Comparison of ENCODE assay signal across 8 cellular contexts in genomic region chr12:68317047-68317667, GRCh38. TPM values are rescaled to one million over a fixed set of nuclear protein-coding genes. Genes with fewer than 3 reads are reported as not detected.
DNase-seq lines count a peak whose midpoint lies in the region; ATAC-seq and TF ChIP-seq lines count a peak whose summit lies in the region.

No MANE protein-coding gene starts in this region.

- H3K4me1 ChIP-seq in heart left ventricle (peaks cover 0 to 10% (median 0%) of the 10 kb centered on the region in 12 donors), sigmoid colon (peaks cover 0 to 61% (median 35%) of the 10 kb centered on the region in 4 donors)

- no peak for ATAC-seq in heart left ventricle
- ATAC-seq in GM18519 (IDR thresholded peaks at IDR 0.05; ENCODE audit: low FRiP score, unreplicated experiment) = no peak
- ATAC-seq in GM21528 (IDR thresholded peaks at IDR 0.05; ENCODE audit: low FRiP score, unreplicated experiment) = no peak

- H3K9me3 Mint-ChIP-seq in activated CD4-positive, alpha-beta T cell treated with anti-CD3 and anti-CD28 coated beads, Interleukin-2, amount 10 ng/mL, durations not matched to agents 7 days and 5 days = no peaks in the 10 kb centered on the region

- H3K27me3 Mint-ChIP-seq in activated CD4-positive, alpha-beta T cell treated with anti-CD3 and anti-CD28 coated beads, Interleukin-2, amount 10 ng/mL, durations not matched to agents 7 days and 5 days = no peaks in the 10 kb centered on the region

- POLR2A ChIA-PET in activated CD4-positive, alpha-beta T cell treated with anti-CD3 and anti-CD28 coated beads, Interleukin-2, amount 10 ng/mL, durations not matched to agents 7 days and 5 days (lab: Charles Lee) = interaction anchor here (0.7 kb wide), 1 partner anchor 520 kb away, joined by 3 read pairs; no protein-coding TSS in a partner anchor

- H3K9me3 ChIP-seq in heart left ventricle (no peaks in the 10 kb centered on the region), sigmoid colon (no peaks in the 10 kb centered on the region)

- H3K36me3 Mint-ChIP-seq in activated CD4-positive, alpha-beta T cell treated with anti-CD3 and anti-CD28 coated beads, Interleukin-2, amount 10 ng/mL, durations not matched to agents 7 days and 5 days (ENCODE audit: low read depth) = peaks cover 7% of the 10 kb centered on the region

- H3K27ac ChIP-seq in heart left ventricle = no peak overlapping the region
- peak overlapping the region in 3 of 4 donors; percentile 81 to 90 (median 85) for H3K27ac ChIP-seq in sigmoid colon

- CTCF ChIA-PET in activated CD4-positive, alpha-beta T cell treated with anti-CD3 and anti-CD28 coated beads, Interleukin-2, amount 10 ng/mL, durations not matched to agents 7 days and 5 days (lab: Charles Lee) = interaction anchor here (0.6 to 1.9 kb wide), 12 partner anchors 12 to 407 kb away, joined by 3 to 7 read pairs (median 3); no protein-coding TSS in a partner anchor

- H3K27me3 ChIP-seq in heart left ventricle (no peaks in the 10 kb centered on the region), sigmoid colon (no peaks in the 10 kb centered on the region)

- no peak for TF ChIP-seq EP300 in sigmoid colon (IDR thresholded peaks at IDR 0.05)

- no peaks in the 10 kb centered on the region for H3K4me1 Mint-ChIP-seq in activated CD4-positive, alpha-beta T cell treated with anti-CD3 and anti-CD28 coated beads, Interleukin-2, amount 10 ng/mL, durations not matched to agents 7 days and 5 days

- TF ChIP-seq POLR2A in heart left ventricle (IDR thresholded peaks at IDR 0.05) (no peak), sigmoid colon (IDR thresholded peaks at IDR 0.05) (no peak)

- DNase-seq in heart left ventricle = peak in 2 of 5 donors; percentile 31 to 44
- no peak for DNase-seq in cardiac septum (ENCODE audit: low spot score)
- peak; percentile 34 for DNase-seq in NCI-H1694 treated with DMSO at 0.1 percent for 48 hours (lab: John Stamatoyannopoulos, UW)
- DNase-seq in activated CD4-positive, alpha-beta T cell treated with anti-CD3 and anti-CD28 coated beads, Interleukin-2, amount 10 ng/mL, durations not matched to agents 7 days and 5 days = peak; percentile 69
- peak; percentile 81 for DNase-seq in fibroblast of pulmonary artery (ENCODE audit: low read depth)
- DNase-seq in sigmoid colon = no peak

- 89 to 98% (median 93%) methylated on average over 1 of the region's 1 CpG for WGBS in heart left ventricle, 4 donors
- WGBS in sigmoid colon, 2 donors = 90 to 99% methylated on average over 1 of the region's 1 CpG

- H3K4me3 ChIP-seq in heart left ventricle (no peak overlapping the region), fibroblast of pulmonary artery (replicated peaks; ENCODE audit: low read depth, low read length) (no peak overlapping the region), sigmoid colon (no peak overlapping the region)

- TF ChIP-seq CTCF in heart left ventricle (IDR thresholded peaks at IDR 0.05) = peak; percentile 56 to 85 (median 72)
- peak; percentile 55 for TF ChIP-seq CTCF in fibroblast of pulmonary artery (IDR thresholded peaks at IDR 0.05; ENCODE audit: low read length, missing control alignments)
- peak; percentile 15 to 67 (median 56) for TF ChIP-seq CTCF in sigmoid colon (IDR thresholded peaks at IDR 0.05)

- peaks cover 0 to 57% (median 35%) of the 10 kb centered on the region in 9 donors for H3K36me3 ChIP-seq in heart left ventricle
- H3K36me3 ChIP-seq in sigmoid colon = peaks cover 16 to 49% (median 18%) of the 10 kb centered on the region in 4 donors

- H3K4me3 Mint-ChIP-seq in activated CD4-positive, alpha-beta T cell treated with anti-CD3 and anti-CD28 coated beads, Interleukin-2, amount 10 ng/mL, durations not matched to agents 7 days and 5 days = no peak overlapping the region

- intact Hi-C loops in heart left ventricle (cut with DNase I) = loop anchor here (1.0 to 10.0 kb wide), 9 partner anchors 80 to 962 kb away; no protein-coding TSS in a partner anchor
- intact Hi-C loops in cardiac septum (cut with DNase I) = loop anchor here (1.0 to 10.0 kb wide), 2 partner anchors 94 to 272 kb away; no protein-coding TSS in a partner anchor
- intact Hi-C loops in sigmoid colon (cut with DNase I) = loop anchor here (1.0 to 10.0 kb wide), 2 partner anchors 94 to 272 kb away; no protein-coding TSS in a partner anchor

- H3K27ac Mint-ChIP-seq in activated CD4-positive, alpha-beta T cell treated with anti-CD3 and anti-CD28 coated beads, Interleukin-2, amount 10 ng/mL, durations not matched to agents 7 days and 5 days = no peak overlapping the region

RNA-seq across cellular contexts. Expression of gene MDM1, which starts 15.0 kb away (rescaled TPM):
- total RNA-seq in heart left ventricle (1 to 10 TPM; 4.0 to 8.4 (median 5.8) TPM), cardiac septum (5.0 TPM), sigmoid colon (100 to 1,000 TPM in 1 of 4 donors, 10 to 100 TPM in 3; 73.3 to 113 (median 89.9) TPM)
- polyA plus RNA-seq in heart left ventricle (1 to 10 TPM; 5.0 to 7.0 TPM), sigmoid colon (1 to 10 TPM; 4.2 to 8.0 (median 5.4) TPM)
- total RNA-seq in activated CD4-positive, alpha-beta T cell treated with anti-CD3 and anti-CD28 coated beads, Interleukin-2, amount 10 ng/mL, durations not matched to agents 7 days and 5 days = 10 to 100 TPM; 25.2 to 28.4 TPM

Comparison
In these comparisons a context has a peak if more than half of its experiments do, and no peak if none do; other contexts are left out.
1. DNase-seq: peak in NCI-H1694 treated with DMSO at 0.1 percent for 48 hours (single experiment), activated CD4-positive, alpha-beta T cell treated with anti-CD3 and anti-CD28 coated beads, Interleukin-2, amount 10 ng/mL, durations not matched to agents 7 days and 5 days (single experiment) and fibroblast of pulmonary artery (single experiment); none in cardiac septum (single experiment) and sigmoid colon (single experiment).
2. H3K27ac ChIP-seq: peak in sigmoid colon (3 of 4); none in heart left ventricle (0 of 12).
3. Peak in every context shown above with its lines, with median percentiles within 50 percentile points of each other: CTCF ChIP-seq.